ENCODE assay signal across 16 cellular contexts in genomic region chr1:17168480-17168878, GRCh38. TPM values are rescaled to one million over a fixed set of nuclear protein-coding genes. Genes with fewer than 3 reads are reported as not detected.
DNase-seq lines count a peak whose midpoint lies in the region; FAIRE-seq and TF ChIP-seq lines count a peak whose summit lies in the region.
"Had no signal": no experiment of that assay in that cellular context is flagged by ENCODE, and none has a peak within 500 bp of the region (broad histone marks: within the 10 kb centered on the region; RNA-seq: fewer than 3 reads in every experiment).

No MANE protein-coding gene starts in this region.

- H3K27ac ChIP-seq in MM.1S (ENCODE audit: low read length), result no peak overlapping the region
- H3K27ac ChIP-seq: coronary artery, upper lobe of right lung had no signal

- H4K20me1 ChIP-seq in MM.1S (ENCODE audit: insufficient read depth, low read length), result no peaks in the 10 kb centered on the region

- no peaks in the 10 kb centered on the region for H3K79me2 ChIP-seq in MM.1S (ENCODE audit: low read length)

- no peaks in the 10 kb centered on the region for H3K36me3 ChIP-seq in MM.1S (replicated peaks; ENCODE audit: insufficient read depth, low read length)
- H3K36me3 ChIP-seq: upper lobe of right lung had no signal

- no peaks in the 10 kb centered on the region for H3F3A ChIP-seq in MM.1S (ENCODE audit: insufficient read depth, low read length)

- TF ChIP-seq POLR2A in GM12892 (IDR thresholded peaks at IDR 0.05; ENCODE audit: low read depth, low read length), result no peak

- no peaks in the 10 kb centered on the region for H3K9me3 ChIP-seq in MM.1S (replicated peaks; ENCODE audit: insufficient read depth, low read length)
- H3K9me3 ChIP-seq: upper lobe of right lung had no signal

- peaks cover 80% of the 10 kb centered on the region for H3K27me3 ChIP-seq in MM.1S (replicated peaks; ENCODE audit: insufficient read depth, low read length)
- H3K27me3 ChIP-seq: upper lobe of right lung had no signal

- H3K4me1 ChIP-seq in MM.1S (ENCODE audit: low read length), result no peaks in the 10 kb centered on the region
- H3K4me1 ChIP-seq: upper lobe of right lung had no signal

- H3K9me2 ChIP-seq in MM.1S (replicated peaks; ENCODE audit: insufficient read depth, low read length), result no peaks in the 10 kb centered on the region

- FAIRE-seq in HTR-8/SVneo (lab: Jason Lieb, UNC) (no peak), GM12892 (lab: Jason Lieb, UNC) (no peak)

- no peak overlapping the region for H2AFZ ChIP-seq in MM.1S (ENCODE audit: low read length)

- DNase-seq in ACHN, result peak; percentile 80
- peak; percentile 41 for DNase-seq in HTR-8/SVneo (ENCODE audit: insufficient read length, low spot score)
- DNase-seq in astrocyte of the hippocampus (ENCODE audit: low read depth, low spot score), result peak; percentile 86
- DNase-seq in hepatic stellate cell (ENCODE audit: low spot score), result peak; percentile 81
- DNase-seq in GM12892 (ENCODE audit: insufficient read length), result no peak
- no peak for DNase-seq in MM.1S
- no peak for DNase-seq in T-helper 2 cell
- no peak for DNase-seq in activated CD4-positive, alpha-beta T cell treated with anti-CD3 and anti-CD28 coated beads for 1 hour
- DNase-seq: activated CD4-positive, alpha-beta memory T cell treated with anti-CD3 and anti-CD28 coated beads, Interleukin-2, amount 10 ng/mL, durations not matched to agents 7 days and 5 days; activated effector memory CD4-positive, alpha-beta T cell treated with anti-CD3 and anti-CD28 coated beads, Interleukin-2, amount 50 U/mL, for 16 hours; DND-41; glutamatergic neuron; KBM-7; NCI-H2107; upper lobe of right lung had no signal

- TF ChIP-seq CTCF in MM.1S (IDR thresholded peaks at IDR 0.05; ENCODE audit: low read length), result no peak

- H3K4me3 ChIP-seq in MM.1S (ENCODE audit: low read length), result no peak overlapping the region
- H3K4me3 ChIP-seq: coronary artery, upper lobe of right lung had no signal

- no peak overlapping the region for H3K4me2 ChIP-seq in MM.1S (ENCODE audit: low read depth, low read length)

- in situ Hi-C loops in ACHN (cut with HindIII; ENCODE audit: low pct_ligation_motif_present, low pct_unique_long_range_greater_than_20kb, low sequenced_read_pairs), result no loop called here

- no peak overlapping the region for H3K9ac ChIP-seq in MM.1S (ENCODE audit: low read length)

RNA-seq across cellular contexts. Expression of gene PADI1, which starts 36.4 kb away (rescaled TPM):
- polyA plus RNA-seq in GM12892 (2012; ENCODE audit: missing spikeins), result not detected

RNA-seq across cellular contexts. Expression of gene PADI2, which starts 49.2 kb away (rescaled TPM):
- 2.3 TPM for polyA plus RNA-seq in GM12892 (2012; ENCODE audit: missing spikeins)

Comparison
In these comparisons a context has a peak if more than half of its experiments do, and no peak if none do; other contexts are left out.
1. DNase-seq: peak in ACHN (single experiment), HTR-8/SVneo (single experiment), astrocyte of the hippocampus (single experiment) and hepatic stellate cell (single experiment); none in GM12892 (single experiment), MM.1S (single experiment), T-helper 2 cell (0 of 5) and activated CD4-positive, alpha-beta T cell treated with anti-CD3 and anti-CD28 coated beads for 1 hour (single experiment).